ENCODE assay signal across 17 cellular contexts in the genomic region with DNA sequence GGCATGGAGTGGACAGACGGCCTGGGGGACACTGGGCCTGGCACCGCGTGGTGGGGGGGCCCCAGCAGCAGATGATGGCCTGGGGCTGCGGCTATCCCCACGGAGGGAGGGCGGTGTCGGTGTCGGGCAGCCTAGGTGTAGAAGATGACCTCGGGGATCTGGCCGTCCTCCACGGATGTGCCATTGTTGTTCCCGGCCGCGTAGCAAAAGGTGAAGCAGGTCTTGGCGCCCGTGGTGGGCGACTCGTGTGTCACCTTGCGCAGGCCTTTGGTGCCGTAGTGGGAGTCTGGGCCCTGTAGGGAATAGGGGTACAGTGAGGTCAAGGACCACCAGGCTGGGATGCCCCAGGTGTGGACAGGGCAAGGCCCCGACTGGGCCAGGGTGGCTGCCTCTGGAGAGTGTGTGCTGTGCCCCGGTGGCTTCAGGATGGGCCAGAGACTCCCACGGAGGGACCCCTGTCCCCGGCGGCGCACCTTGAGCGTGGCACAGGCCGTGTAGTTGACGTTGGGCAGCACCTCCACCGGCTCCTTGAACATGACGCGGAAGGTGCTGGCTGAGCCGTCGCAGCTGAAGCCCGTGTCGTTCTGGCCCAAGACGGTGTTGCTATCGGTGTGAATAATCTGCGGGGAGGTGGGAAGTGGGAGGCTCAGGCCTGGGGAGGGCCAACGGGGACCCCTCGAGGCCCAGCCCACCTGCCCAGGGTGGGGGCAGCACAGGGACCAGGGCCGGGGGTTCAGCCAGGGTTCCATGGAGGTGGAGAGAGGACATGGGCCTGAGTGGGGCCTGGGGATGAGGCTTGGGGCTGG. TPM values are rescaled to one million over a fixed set of nuclear protein-coding genes. Genes with fewer than 3 reads are reported as not detected.
DNase-seq lines count a peak whose midpoint lies in the region; ATAC-seq, FAIRE-seq and TF ChIP-seq lines count a peak whose summit lies in the region.
"Had no signal": no experiment of that assay in that cellular context is flagged by ENCODE, and none has a peak within 500 bp of the region (broad histone marks: within the 10 kb centered on the region; RNA-seq: fewer than 3 reads in every experiment).

No MANE protein-coding gene starts in this region.

- no peaks in the 10 kb centered on the region for H3K79me2 ChIP-seq in Karpas-422 (ENCODE audit: low read length)

- no peak for DNase-seq in activated T-cell treated with anti-CD3 and anti-CD28 coated beads, Interleukin-2, amount 50 U/mL, for 24 hours
- DNase-seq in activated T-cell treated with anti-CD3 and anti-CD28 coated beads, Interleukin-2, amount 50 U/mL, for 72 hours: no peak
- DNase-seq in NB4 (ENCODE audit: low read depth): peak; percentile 0
- peak in 1 of 6 donors; percentile 70 for DNase-seq in pancreas
- no peak for DNase-seq in Karpas-422
- no peak for DNase-seq in cerebellum (ENCODE audit: low spot score)
- DNase-seq: 8988T; activated CD4-positive, alpha-beta T cell treated with anti-CD3 and anti-CD28 coated beads, Interleukin-2, amount 50 U/mL, for 48 hours; body of pancreas; colonic mucosa; NCI-H1694 treated with DMSO at 0.1 percent for 48 hours; stimulated activated CD4-positive, alpha-beta T cell treated with anti-CD3 and anti-CD28 coated beads, Interleukin-4, amount 100 ng/mL, for 4 hours had no signal

- no peak for TF ChIP-seq POLR2A in NB4 (IDR thresholded peaks at IDR 0.05; ENCODE audit: extremely low read depth, insufficient read length)

- H3K9me3 ChIP-seq in pancreas (no peaks in the 10 kb centered on the region), Karpas-422 (ENCODE audit: low read length) (no peaks in the 10 kb centered on the region)
- H3K9me3 ChIP-seq: body of pancreas, colonic mucosa, neutrophil, spleen had no signal

- H3K4me1 ChIP-seq in pancreas: no peaks in the 10 kb centered on the region
- no peaks in the 10 kb centered on the region for H3K4me1 ChIP-seq in Karpas-422 (ENCODE audit: low read length)
- H3K4me1 ChIP-seq: body of pancreas, colonic mucosa, spleen had no signal

- no peaks in the 10 kb centered on the region for H3K4me1 Mint-ChIP-seq in activated T-cell treated with anti-CD3 and anti-CD28 coated beads, Interleukin-2, amount 50 U/mL, for 24 hours (ENCODE audit: low read depth)
- H3K4me1 Mint-ChIP-seq in activated T-cell treated with anti-CD3 and anti-CD28 coated beads, Interleukin-2, amount 50 U/mL, for 72 hours (ENCODE audit: low read depth): no peaks in the 10 kb centered on the region
- H3K4me1 Mint-ChIP-seq: activated naive CD4-positive, alpha-beta T cell treated with anti-CD3 and anti-CD28 coated beads, Interleukin-2, amount 50 U/mL, for 24 hours had no signal

- peaks cover 0 to 49% (median 33%) of the 10 kb centered on the region in 3 donors for H3K36me3 ChIP-seq in pancreas
- peaks cover 13% of the 10 kb centered on the region for H3K36me3 ChIP-seq in Karpas-422 (ENCODE audit: insufficient read depth, low read length)

- no peaks in the 10 kb centered on the region for H3K9me2 ChIP-seq in Karpas-422 (replicated peaks; ENCODE audit: insufficient read depth, low read length)

- no peak overlapping the region for H3K9ac ChIP-seq in Karpas-422 (ENCODE audit: low read length)

- H2AFZ ChIP-seq in Karpas-422 (ENCODE audit: low read length): no peak overlapping the region

- no peak overlapping the region for H3K4me3 ChIP-seq in NB4 (ENCODE audit: low read depth, low read length)
- H3K4me3 ChIP-seq in pancreas: no peak overlapping the region
- no peak overlapping the region for H3K4me3 ChIP-seq in Karpas-422 (ENCODE audit: low read length)
- H3K4me3 ChIP-seq: body of pancreas, colonic mucosa, spleen had no signal

- no peak overlapping the region for H3K4me2 ChIP-seq in Karpas-422 (ENCODE audit: low read depth, low read length, poor library complexity, severe bottlenecking)

- no peak overlapping the region for H3K4me3 Mint-ChIP-seq in activated T-cell treated with anti-CD3 and anti-CD28 coated beads, Interleukin-2, amount 50 U/mL, for 24 hours
- H3K4me3 Mint-ChIP-seq in activated T-cell treated with anti-CD3 and anti-CD28 coated beads, Interleukin-2, amount 50 U/mL, for 72 hours: no peak overlapping the region
- H3K4me3 Mint-ChIP-seq: activated naive CD4-positive, alpha-beta T cell treated with anti-CD3 and anti-CD28 coated beads, Interleukin-2, amount 50 U/mL, for 24 hours had no signal

- TF ChIP-seq CTCF in NB4 (IDR thresholded peaks at IDR 0.05; ENCODE audit: low read depth, low read length) (no peak), pancreas (IDR thresholded peaks at IDR 0.05) (no peak)

- H3K27me3 ChIP-seq in pancreas (no peaks in the 10 kb centered on the region), Karpas-422 (ENCODE audit: low read length) (no peaks in the 10 kb centered on the region)
- H3K27me3 ChIP-seq: body of pancreas, colonic mucosa, neutrophil, spleen had no signal

- H3K27me3 Mint-ChIP-seq in activated T-cell treated with anti-CD3 and anti-CD28 coated beads, Interleukin-2, amount 50 U/mL, for 24 hours: no peaks in the 10 kb centered on the region
- H3K27me3 Mint-ChIP-seq in activated T-cell treated with anti-CD3 and anti-CD28 coated beads, Interleukin-2, amount 50 U/mL, for 72 hours (ENCODE audit: low read depth): no peaks in the 10 kb centered on the region
- H3K27me3 Mint-ChIP-seq: activated naive CD4-positive, alpha-beta T cell treated with anti-CD3 and anti-CD28 coated beads, Interleukin-2, amount 50 U/mL, for 24 hours had no signal

- no peak for FAIRE-seq in pancreas (lab: Jason Lieb, UNC)

- WGBS in pancreas, 2 donors: 91 to 93% methylated on average over 40 to 42 of the region's 42 CpGs

- H4K20me1 ChIP-seq in Karpas-422 (ENCODE audit: insufficient read depth, low read depth, low read length): no peaks in the 10 kb centered on the region

- peak overlapping the region; percentile 3 for H3K27ac Mint-ChIP-seq in activated T-cell treated with anti-CD3 and anti-CD28 coated beads, Interleukin-2, amount 50 U/mL, for 24 hours
- H3K27ac Mint-ChIP-seq in activated T-cell treated with anti-CD3 and anti-CD28 coated beads, Interleukin-2, amount 50 U/mL, for 72 hours: no peak overlapping the region
- H3K27ac Mint-ChIP-seq: activated naive CD4-positive, alpha-beta T cell treated with anti-CD3 and anti-CD28 coated beads, Interleukin-2, amount 50 U/mL, for 24 hours had no signal

- H3K27ac ChIP-seq in pancreas: no peak overlapping the region
- no peak overlapping the region for H3K27ac ChIP-seq in Karpas-422 (ENCODE audit: low read length)
- H3K27ac ChIP-seq: body of pancreas, colonic mucosa, neutrophil, spleen had no signal

- no peak for ATAC-seq in activated T-cell treated with anti-CD3 and anti-CD28 coated beads, Interleukin-2, amount 50 U/mL, for 72 hours (replicated peaks in 1 of 2)
- ATAC-seq in esophagus mucosa (peak; percentile 9), pancreas (peak in 3 of 4 donors; percentile 4 to 9 (median 4)), HG03521 (IDR thresholded peaks at IDR 0.05; ENCODE audit: unreplicated experiment) (no peak)
- ATAC-seq: body of pancreas had no signal

- H3K36me3 Mint-ChIP-seq in activated T-cell treated with anti-CD3 and anti-CD28 coated beads, Interleukin-2, amount 50 U/mL, for 24 hours (ENCODE audit: low read depth): peaks cover 70% of the 10 kb centered on the region
- peaks cover 2 to 8% of the 10 kb centered on the region in 2 donors for H3K36me3 Mint-ChIP-seq in activated T-cell treated with anti-CD3 and anti-CD28 coated beads, Interleukin-2, amount 50 U/mL, for 72 hours (ENCODE audit: insufficient read depth in 2 of 2)

- H3K9me3 Mint-ChIP-seq in activated T-cell treated with anti-CD3 and anti-CD28 coated beads, Interleukin-2, amount 50 U/mL, for 24 hours: no peaks in the 10 kb centered on the region
- no peaks in the 10 kb centered on the region for H3K9me3 Mint-ChIP-seq in activated T-cell treated with anti-CD3 and anti-CD28 coated beads, Interleukin-2, amount 50 U/mL, for 72 hours
- H3K9me3 Mint-ChIP-seq: activated naive CD4-positive, alpha-beta T cell treated with anti-CD3 and anti-CD28 coated beads, Interleukin-2, amount 50 U/mL, for 24 hours had no signal

- intact Hi-C loops in pancreas (cut with DNase I): no loop called here

RNA-seq across cellular contexts. Expression of gene BTBD2, which starts 29.0 kb away (rescaled TPM):
- total RNA-seq in activated T-cell treated with anti-CD3 and anti-CD28 coated beads, Interleukin-2, amount 50 U/mL, for 72 hours: 10 to 100 TPM; 48.7 to 56.2 TPM
- total RNA-seq in esophagus mucosa (68.6 TPM), pancreas (10 to 100 TPM; 33.9 to 46.4 (median 36.6) TPM), cerebellum (48.9 TPM)
- polyA plus RNA-seq in pancreas: 10 to 100 TPM; 35.6 to 44.4 TPM
- 66.8 and 112 TPM in 2 replicates for total RNA-seq in Karpas-422 (2014; rRNA removed; shearing (Covaris generic); ENCODE audit: low replicate concordance)

RNA-seq across cellular contexts. Expression of gene CSNK1G2, which starts 45.6 kb away (rescaled TPM):
- total RNA-seq in activated T-cell treated with anti-CD3 and anti-CD28 coated beads, Interleukin-2, amount 50 U/mL, for 72 hours: 10 to 100 TPM; 63.7 to 66.5 TPM
- total RNA-seq in esophagus mucosa (38.8 TPM), pancreas (10 to 100 TPM; 20.7 to 33.0 (median 26.0) TPM), cerebellum (40.3 TPM)
- polyA plus RNA-seq in pancreas: 10 to 100 TPM; 68.0 to 69.4 TPM
- 57.1 and 102 TPM in 2 replicates for total RNA-seq in Karpas-422 (2014; rRNA removed; shearing (Covaris generic); ENCODE audit: low replicate concordance)

Comparison
In these comparisons a context has a peak if more than half of its experiments do, and no peak if none do; other contexts are left out.
1. ATAC-seq: peak in esophagus mucosa (single experiment) and pancreas (3 of 4); none in activated T-cell treated with anti-CD3 and anti-CD28 coated beads, Interleukin-2, amount 50 U/mL, for 72 hours (0 of 2) and HG03521 (single experiment).